15 cellular contexts compared by ENCODE assay signal in genomic region chr21:44626673-44627143, GRCh38. TPM values are rescaled to one million over a fixed set of nuclear protein-coding genes. Genes with fewer than 3 reads are reported as not detected.
DNase-seq lines count a peak whose midpoint lies in the region; ATAC-seq and TF ChIP-seq lines count a peak whose summit lies in the region.
"Had no signal": no experiment of that assay in that cellular context is flagged by ENCODE, and none has a peak within 500 bp of the region (broad histone marks: within the 10 kb centered on the region; RNA-seq: fewer than 3 reads in every experiment).

Gene KRTAP10-9 (plus strand): TSS chr21:44627093. CDS start chr21:44627172, 79 bp downstream.

- H3K27ac Mint-ChIP-seq in effector memory CD8-positive, alpha-beta T cell, result peak within 1 kb of the TSS; percentile 89 to 90
- H3K27ac Mint-ChIP-seq in natural killer cell treated with Interleukin-12 subunit alpha and Interleukin-12 subunit beta and Interleukin-15 and Interleukin-18, amount 100 ng/mL, for 72 hours, result no peak within 1 kb of the TSS

- H3K36me3 Mint-ChIP-seq in effector memory CD8-positive, alpha-beta T cell (ENCODE audit: insufficient read depth), result peaks cover 13% of the 10 kb centered on the region
- H3K36me3 Mint-ChIP-seq in natural killer cell treated with Interleukin-12 subunit alpha and Interleukin-12 subunit beta and Interleukin-15 and Interleukin-18, amount 100 ng/mL, for 72 hours, result peaks cover 46% of the 10 kb centered on the region

- H3K4me1 Mint-ChIP-seq in effector memory CD8-positive, alpha-beta T cell (ENCODE audit: low read depth in 2 of 2), result peaks cover 42 to 56% of the 10 kb centered on the region in 2 donors
- H3K4me1 Mint-ChIP-seq in natural killer cell treated with Interleukin-12 subunit alpha and Interleukin-12 subunit beta and Interleukin-15 and Interleukin-18, amount 100 ng/mL, for 72 hours (ENCODE audit: low read depth in 2 of 2), result peaks cover 24 to 30% of the 10 kb centered on the region in 2 donors

- intact Hi-C loops in left ventricle myocardium superior (cut with micrococcal nuclease), result no loop called here

- DNase-seq in right atrium auricular region (ENCODE audit: low spot score) (peak; percentile 40), left ventricle myocardium superior (no peak), hypothalamus (lab: John Stamatoyannopoulos, UW) (no peak)
- no peak for DNase-seq in effector memory CD8-positive, alpha-beta T cell
- DNase-seq in natural killer cell treated with Interleukin-12 subunit alpha and Interleukin-12 subunit beta and Interleukin-15 and Interleukin-18, amount 100 ng/mL, for 72 hours (ENCODE audit: low spot score), result no peak
- DNase-seq: Calu3, DMS53, NCI-H1930, NCI-H526 treated with DMSO at 0.1 percent for 48 hours, SHP77 treated with DMSO at 0.1 percent for 48 hours had no signal

- H3K4me3 ChIP-seq in right atrium auricular region, result no peak within 1 kb of the TSS
- H3K4me3 ChIP-seq: K562 had no signal

- H3K27ac ChIP-seq in right atrium auricular region, result no peak within 1 kb of the TSS

- peaks cover 4 to 39% of the 10 kb centered on the region in 2 donors for H3K9me3 ChIP-seq in right atrium auricular region

- H3K36me3 ChIP-seq in right atrium auricular region, result no peaks in the 10 kb centered on the region

- no peak for TF ChIP-seq CTCF in right atrium auricular region (IDR thresholded peaks at IDR 0.05)

- H3K4me3 Mint-ChIP-seq in effector memory CD8-positive, alpha-beta T cell, result peak within 1 kb of the TSS; percentile 68 to 75
- H3K4me3 Mint-ChIP-seq in natural killer cell treated with Interleukin-12 subunit alpha and Interleukin-12 subunit beta and Interleukin-15 and Interleukin-18, amount 100 ng/mL, for 72 hours, result peak within 1 kb of the TSS; percentile 25

- no peaks in the 10 kb centered on the region for H3K4me1 ChIP-seq in right atrium auricular region

- ATAC-seq in left ventricle myocardium superior (no peak), GM21723 (IDR thresholded peaks at IDR 0.05; ENCODE audit: unreplicated experiment) (no peak), HG03521 (IDR thresholded peaks at IDR 0.05; ENCODE audit: unreplicated experiment) (no peak)
- ATAC-seq in effector memory CD8-positive, alpha-beta T cell (replicated peaks), result no peak
- ATAC-seq in natural killer cell treated with Interleukin-12 subunit alpha and Interleukin-12 subunit beta and Interleukin-15 and Interleukin-18, amount 100 ng/mL, for 72 hours, result no peak
- ATAC-seq: HCT116, K562 had no signal

- peaks cover 23 to 46% of the 10 kb centered on the region in 2 donors for H3K9me3 Mint-ChIP-seq in effector memory CD8-positive, alpha-beta T cell
- H3K9me3 Mint-ChIP-seq in natural killer cell treated with Interleukin-12 subunit alpha and Interleukin-12 subunit beta and Interleukin-15 and Interleukin-18, amount 100 ng/mL, for 72 hours, result peaks cover 39% of the 10 kb centered on the region

- no peaks in the 10 kb centered on the region for H3K27me3 ChIP-seq in right atrium auricular region

- H3K27me3 Mint-ChIP-seq in effector memory CD8-positive, alpha-beta T cell, result no peaks in the 10 kb centered on the region
- no peaks in the 10 kb centered on the region for H3K27me3 Mint-ChIP-seq in natural killer cell treated with Interleukin-12 subunit alpha and Interleukin-12 subunit beta and Interleukin-15 and Interleukin-18, amount 100 ng/mL, for 72 hours

RNA-seq across cellular contexts. Expression of gene KRTAP10-9, which starts in this region (rescaled TPM):
- not detected for total RNA-seq in right atrium auricular region
- total RNA-seq in left ventricle myocardium superior, result not detected
- not detected for total RNA-seq in natural killer cell treated with Interleukin-12 subunit alpha and Interleukin-12 subunit beta and Interleukin-15 and Interleukin-18, amount 100 ng/mL, for 72 hours
- total RNA-seq: Calu3, K562, OCI-LY7 had no signal

Comparison
In these comparisons a context has a peak if more than half of its experiments do, and no peak if none do; other contexts are left out.
1. Peak in DNase-seq in right atrium auricular region; RNA of the gene not detected or under 1 TPM.
2. H3K27ac Mint-ChIP-seq: peak in effector memory CD8-positive, alpha-beta T cell (2 of 2); none in natural killer cell treated with Interleukin-12 subunit alpha and Interleukin-12 subunit beta and Interleukin-15 and Interleukin-18, amount 100 ng/mL, for 72 hours (0 of 2).